Comparison of ENCODE assay signal across 15 cellular contexts in genomic region chr16:89015271-89015859, GRCh38. TPM values are rescaled to one million over a fixed set of nuclear protein-coding genes. Genes with fewer than 3 reads are reported as not detected.
"Had no signal": no experiment of that assay in that cellular context is flagged by ENCODE, and none has a peak within 500 bp of the region (broad histone marks: within the 10 kb centered on the region; RNA-seq: fewer than 3 reads in every experiment).

No MANE protein-coding gene starts in this region.

- H3K27ac ChIP-seq: cardiac muscle cell, hepatocyte had no signal

- FAIRE-seq: islet of Langerhans, small intestine had no signal

- H3K9ac ChIP-seq: SK-N-SH had no signal

- DNase-seq: activated CD4-positive, alpha-beta T cell treated with anti-CD3 and anti-CD28 coated beads for 36 hours; activated CD4-positive, alpha-beta T cell treated with anti-CD3 and anti-CD28 coated beads, Interleukin-2, amount 50 U/mL, for 48 hours; activated gamma-delta T cell treated with Interleukin-2 at 50 U/mL for 16 hours; effector memory CD8-positive, alpha-beta T cell; foreskin fibroblast; SK-N-SH; small intestine; stimulated activated CD4-positive, alpha-beta T cell treated with anti-CD3 and anti-CD28 coated beads, Interleukin-4, amount 100 ng/mL, for 24 hours; stimulated activated naive B cell treated with anti-CD40 and anti-IgM and Interleukin-4, amounts not matched to agents 10 μg/mL and 1 μg/mL and 100 μg/mL, for 72 hours had no signal

- H3K79me2 ChIP-seq: hepatocyte had no signal

- H3K27me3 ChIP-seq: hepatocyte had no signal

- H3K4me2 ChIP-seq: hepatocyte, SK-N-SH had no signal

- ATAC-seq: activated CD4-positive, alpha-beta T cell treated with anti-CD3 and anti-CD28 coated beads for 36 hours; effector memory CD8-positive, alpha-beta T cell; naive thymus-derived CD8-positive, alpha-beta T cell; stimulated activated naive B cell treated with anti-CD40 and anti-IgM and Interleukin-4, amounts not matched to agents 10 μg/mL and 1 μg/mL and 100 μg/mL, for 72 hours; WTC11 had no signal

- H3K9me3 ChIP-seq: SK-N-SH had no signal

- H3K36me3 ChIP-seq: cardiac muscle cell had no signal

- H3K4me3 ChIP-seq: cardiac muscle cell, hepatocyte had no signal

- H2AFZ ChIP-seq: hepatocyte had no signal

RNA-seq across cellular contexts. Expression of gene CBFA2T3, which starts 38.4 kb away (rescaled TPM):
- total RNA-seq: dermis microvascular lymphatic vessel endothelial cell had no signal
- polyA plus RNA-seq: SK-N-SH had no signal
